Comparison of ENCODE assay signal across 28 cellular contexts in genomic region chr5:65776707-65777141, GRCh38. TPM values are rescaled to one million over a fixed set of nuclear protein-coding genes. Genes with fewer than 3 reads are reported as not detected.
DNase-seq lines count a peak whose midpoint lies in the region; ATAC-seq, FAIRE-seq and TF ChIP-seq lines count a peak whose summit lies in the region.
"Had no signal": no experiment of that assay in that cellular context is flagged by ENCODE, and none has a peak within 500 bp of the region (broad histone marks: within the 10 kb centered on the region; RNA-seq: fewer than 3 reads in every experiment).

No MANE protein-coding gene starts in this region.

- H3K9ac ChIP-seq in adipocyte (ENCODE audit: low read length), result no peak overlapping the region
- H3K9ac ChIP-seq: BLaER1 treated with 17β-estradiol and CSF1 and Interleukin-3, amounts not matched to agents 10 nM and 100 nM had no signal

- peak; percentile 30 for ATAC-seq in activated naive CD8-positive, alpha-beta T cell treated with anti-CD3 and anti-CD28 coated beads, Interleukin-2, amount 50 U/mL, for 24 hours
- ATAC-seq in HG02588 (IDR thresholded peaks at IDR 0.05; ENCODE audit: unreplicated experiment) (no peak), heart right ventricle (no peak)
- ATAC-seq: activated CD8-positive, alpha-beta T cell treated with anti-CD3 and anti-CD28 coated beads for 36 hours; left colon; Right ventricle myocardium inferior; stimulated activated naive CD8-positive, alpha-beta T cell treated with anti-CD3 and anti-CD28 coated beads, Interleukin-15, amount 100 ng/mL, for 72 hours had no signal

- H3K9me3 ChIP-seq in adipocyte (ENCODE audit: control insufficient read depth, low read length), result no peaks in the 10 kb centered on the region
- no peaks in the 10 kb centered on the region for H3K9me3 ChIP-seq in heart right ventricle
- H3K9me3 ChIP-seq: BLaER1 treated with 17β-estradiol and CSF1 and Interleukin-3, amounts not matched to agents 10 nM and 100 nM; transverse colon had no signal

- peaks cover 29% of the 10 kb centered on the region for H3K4me1 Mint-ChIP-seq in activated naive CD8-positive, alpha-beta T cell treated with anti-CD3 and anti-CD28 coated beads, Interleukin-2, amount 50 U/mL, for 24 hours
- peaks cover 34% of the 10 kb centered on the region for H3K4me1 Mint-ChIP-seq in activated naive CD8-positive, alpha-beta T cell treated with anti-CD3 and anti-CD28 coated beads for 36 hours

- H3K36me3 Mint-ChIP-seq in activated naive CD8-positive, alpha-beta T cell treated with anti-CD3 and anti-CD28 coated beads, Interleukin-2, amount 50 U/mL, for 24 hours (ENCODE audit: low read depth), result peaks cover 31% of the 10 kb centered on the region
- peaks cover 40% of the 10 kb centered on the region for H3K36me3 Mint-ChIP-seq in activated naive CD8-positive, alpha-beta T cell treated with anti-CD3 and anti-CD28 coated beads for 36 hours

- intact Hi-C loops in heart right ventricle (cut with DNase I), result no loop called here

- H3K27me3 ChIP-seq in adipocyte (replicated peaks; ENCODE audit: control insufficient read depth, insufficient read depth, low read length) (no peaks in the 10 kb centered on the region), heart right ventricle (no peaks in the 10 kb centered on the region)
- H3K27me3 ChIP-seq: BLaER1 treated with 17β-estradiol and CSF1 and Interleukin-3, amounts not matched to agents 10 nM and 100 nM; transverse colon had no signal

- no peak overlapping the region for H3K27ac ChIP-seq in heart right ventricle
- H3K27ac ChIP-seq: BLaER1 treated with 17β-estradiol and CSF1 and Interleukin-3, amounts not matched to agents 10 nM and 100 nM; transverse colon had no signal

- 81 to 91% methylated on average over 3 of the region's 3 CpGs for WGBS in heart right ventricle, 2 donors

- no peaks in the 10 kb centered on the region for H3K9me3 Mint-ChIP-seq in activated naive CD8-positive, alpha-beta T cell treated with anti-CD3 and anti-CD28 coated beads, Interleukin-2, amount 50 U/mL, for 24 hours
- H3K9me3 Mint-ChIP-seq in activated naive CD8-positive, alpha-beta T cell treated with anti-CD3 and anti-CD28 coated beads for 36 hours, result no peaks in the 10 kb centered on the region
- H3K9me3 Mint-ChIP-seq: activated CD8-positive, alpha-beta T cell treated with anti-CD3 and anti-CD28 coated beads for 36 hours; memory B cell; stimulated activated naive CD8-positive, alpha-beta T cell treated with anti-CD3 and anti-CD28 coated beads, Interleukin-15, amount 100 ng/mL, for 72 hours had no signal

- H3K4me1 ChIP-seq in adipocyte (ENCODE audit: control insufficient read depth, insufficient read depth, low read length) (peaks cover 24% of the 10 kb centered on the region), heart right ventricle (peaks cover 0 to 14% (median 8%) of the 10 kb centered on the region in 9 donors)
- H3K4me1 ChIP-seq: transverse colon had no signal

- no peak overlapping the region for H3K27ac Mint-ChIP-seq in activated naive CD8-positive, alpha-beta T cell treated with anti-CD3 and anti-CD28 coated beads, Interleukin-2, amount 50 U/mL, for 24 hours
- H3K27ac Mint-ChIP-seq in activated naive CD8-positive, alpha-beta T cell treated with anti-CD3 and anti-CD28 coated beads for 36 hours, result no peak overlapping the region
- H3K27ac Mint-ChIP-seq: activated CD8-positive, alpha-beta T cell treated with anti-CD3 and anti-CD28 coated beads for 36 hours; memory B cell; stimulated activated naive CD8-positive, alpha-beta T cell treated with anti-CD3 and anti-CD28 coated beads, Interleukin-15, amount 100 ng/mL, for 72 hours had no signal

- FAIRE-seq in frontal cortex (lab: Jason Lieb, UNC), result no peak
- FAIRE-seq: A204.1, HTR-8/SVneo had no signal

- H3K4me3 Mint-ChIP-seq in activated naive CD8-positive, alpha-beta T cell treated with anti-CD3 and anti-CD28 coated beads, Interleukin-2, amount 50 U/mL, for 24 hours, result no peak overlapping the region
- no peak overlapping the region for H3K4me3 Mint-ChIP-seq in activated naive CD8-positive, alpha-beta T cell treated with anti-CD3 and anti-CD28 coated beads for 36 hours
- H3K4me3 Mint-ChIP-seq: activated CD8-positive, alpha-beta T cell treated with anti-CD3 and anti-CD28 coated beads for 36 hours; memory B cell; stimulated activated naive CD8-positive, alpha-beta T cell treated with anti-CD3 and anti-CD28 coated beads, Interleukin-15, amount 100 ng/mL, for 72 hours had no signal

- TF ChIP-seq CTCF in fibroblast of the aortic adventitia (IDR thresholded peaks at IDR 0.05; ENCODE audit: insufficient read depth, low read length) (no peak), heart right ventricle (IDR thresholded peaks at IDR 0.05) (no peak)

- no peaks in the 10 kb centered on the region for H3K27me3 Mint-ChIP-seq in activated naive CD8-positive, alpha-beta T cell treated with anti-CD3 and anti-CD28 coated beads, Interleukin-2, amount 50 U/mL, for 24 hours
- H3K27me3 Mint-ChIP-seq in activated naive CD8-positive, alpha-beta T cell treated with anti-CD3 and anti-CD28 coated beads for 36 hours, result no peaks in the 10 kb centered on the region
- H3K27me3 Mint-ChIP-seq: activated CD8-positive, alpha-beta T cell treated with anti-CD3 and anti-CD28 coated beads for 36 hours; memory B cell; stimulated activated naive CD8-positive, alpha-beta T cell treated with anti-CD3 and anti-CD28 coated beads, Interleukin-15, amount 100 ng/mL, for 72 hours had no signal

- H3K36me3 ChIP-seq in adipocyte (ENCODE audit: control insufficient read depth, insufficient read depth, low read length, severe bottlenecking) (peaks cover 9% of the 10 kb centered on the region), heart right ventricle (peaks cover 0 to 16% (median 0%) of the 10 kb centered on the region in 9 donors)
- H3K36me3 ChIP-seq: transverse colon had no signal

- DNase-seq in activated naive CD8-positive, alpha-beta T cell treated with anti-CD3 and anti-CD28 coated beads, Interleukin-2, amount 50 U/mL, for 24 hours, result no peak
- DNase-seq in activated naive CD8-positive, alpha-beta T cell treated with anti-CD3 and anti-CD28 coated beads for 36 hours, result no peak
- DNase-seq in adipocyte (ENCODE audit: low read depth) (peak; percentile 70), fibroblast of the aortic adventitia (ENCODE audit: low read depth) (peak; percentile 53), frontal cortex (ENCODE audit: low spot score in 2 of 2) (no peak), heart right ventricle (no peak), NCI-H510A (lab: John Stamatoyannopoulos, UW) (no peak)
- DNase-seq: activated CD4-positive, CD25-positive, alpha-beta regulatory T cell treated with anti-CD3 and anti-CD28 coated beads, Interleukin-2, amount 50 U/mL, for 72 hours; activated CD8-positive, alpha-beta T cell treated with anti-CD3 and anti-CD28 coated beads for 36 hours; activated gamma-delta T cell; activated T-cell treated with anti-CD3 and anti-CD28 coated beads for 4 hours; Calu3; effector memory CD4-positive, alpha-beta T cell; H7; Kasumi-1; left colon; NCI-H1694 treated with DMSO at 0.1 percent for 48 hours; NCI-H526 treated with DMSO at 0.1 percent for 48 hours; OCI-M1; stimulated activated CD4-positive, alpha-beta T cell treated with anti-CD3 and anti-CD28 coated beads, Interleukin-12 subunit alpha, Interleukin-12 subunit beta, amount 100 ng/mL, for 4 hours; stimulated activated naive CD8-positive, alpha-beta T cell treated with anti-CD3 and anti-CD28 coated beads, Interleukin-15, amount 100 ng/mL, for 72 hours; transverse colon had no signal

- peak overlapping the region; percentile 35 for H3K4me3 ChIP-seq in adipocyte (ENCODE audit: low read length)
- H3K4me3 ChIP-seq in fibroblast of the aortic adventitia (ENCODE audit: low read depth, low read length), result no peak overlapping the region
- no peak overlapping the region for H3K4me3 ChIP-seq in heart right ventricle
- H3K4me3 ChIP-seq: BLaER1 treated with 17β-estradiol and CSF1 and Interleukin-3, amounts not matched to agents 10 nM and 100 nM; transverse colon had no signal

RNA-seq across cellular contexts. Expression of gene NLN, which starts 54.7 kb away (rescaled TPM):
- total RNA-seq in activated naive CD8-positive, alpha-beta T cell treated with anti-CD3 and anti-CD28 coated beads for 36 hours, result 10 to 100 TPM; 47.7 to 48.5 TPM
- total RNA-seq in fibroblast of the aortic adventitia (ENCODE audit: low replicate concordance) (26.9 and 30.2 TPM in 2 replicates), frontal cortex (64.4 TPM), heart right ventricle (10 to 100 TPM; 10.9 to 17.4 (median 14.4) TPM)
- 1 to 10 TPM; 1.5 to 2.2 TPM for polyA plus RNA-seq in heart right ventricle

RNA-seq across cellular contexts. Expression of gene SGTB, which starts 54.8 kb away (rescaled TPM):
- 10 to 100 TPM; 17.0 to 18.2 TPM for total RNA-seq in activated naive CD8-positive, alpha-beta T cell treated with anti-CD3 and anti-CD28 coated beads for 36 hours
- total RNA-seq in fibroblast of the aortic adventitia (ENCODE audit: low replicate concordance) (6.1 and 16.4 TPM in 2 replicates), frontal cortex (29.8 TPM), heart right ventricle (1 to 10 TPM; 5.1 to 9.7 (median 6.5) TPM)
- polyA plus RNA-seq in heart right ventricle, result 1 to 10 TPM; 1.5 to 2.0 TPM

Comparison
In these comparisons a context has a peak if more than half of its experiments do, and no peak if none do; other contexts are left out.
1. DNase-seq: peak in adipocyte (single experiment) and fibroblast of the aortic adventitia (single experiment); none in activated naive CD8-positive, alpha-beta T cell treated with anti-CD3 and anti-CD28 coated beads, Interleukin-2, amount 50 U/mL, for 24 hours (single experiment), activated naive CD8-positive, alpha-beta T cell treated with anti-CD3 and anti-CD28 coated beads for 36 hours (single experiment), frontal cortex (0 of 2), heart right ventricle (0 of 2) and NCI-H510A (single experiment).